ENCODE assay signal across 14 cellular contexts in genomic region chr6:130967502-130968469, GRCh38.
DNase-seq lines count a peak whose midpoint lies in the region; ATAC-seq and TF ChIP-seq lines count a peak whose summit lies in the region.
"Had no signal": no experiment of that assay in that cellular context is flagged by ENCODE, and none has a peak within 500 bp of the region (broad histone marks: within the 10 kb centered on the region; RNA-seq: fewer than 3 reads in every experiment).

No MANE protein-coding gene starts in this region.

- H3K27me3 ChIP-seq in upper lobe of left lung = no peaks in the 10 kb centered on the region

- peaks cover 4% of the 10 kb centered on the region for H3K36me3 Mint-ChIP-seq in endothelial cell (ENCODE audit: low read depth, unreplicated experiment)
- no peaks in the 10 kb centered on the region for H3K36me3 Mint-ChIP-seq in osteocyte (ENCODE audit: unreplicated experiment)
- H3K36me3 Mint-ChIP-seq: activated naive CD4-positive, alpha-beta T cell treated with anti-CD3 and anti-CD28 coated beads, Interleukin-2, amount 50 U/mL, for 72 hours had no signal

- TF ChIP-seq CTCF in endothelial cell (IDR thresholded peaks at IDR 0.05; ENCODE audit: unreplicated experiment) (no peak), upper lobe of left lung (IDR thresholded peaks at IDR 0.05) (no peak), osteocyte (IDR thresholded peaks at IDR 0.05) (no peak)

- TF ChIP-seq EP300 in upper lobe of left lung (IDR thresholded peaks at IDR 0.05) = peak in 2 of 4 donors; percentile 25 to 38

- no peaks in the 10 kb centered on the region for H3K9me3 ChIP-seq in upper lobe of left lung

- DNase-seq in NCI-H82 (lab: John Stamatoyannopoulos, UW) (peak; percentile 85), endothelial cell (ENCODE audit: low spot score) (no peak), lung microvascular endothelial cell (ENCODE audit: low read depth in 2 of 2) (peak; percentile 70 to 94), upper lobe of left lung (no peak), osteocyte (ENCODE audit: extremely low spot score, unreplicated experiment) (no peak), NCI-H1048 (lab: John Stamatoyannopoulos, UW) (no peak), substantia nigra (lab: John Stamatoyannopoulos, UW) (no peak)
- DNase-seq in activated CD8-positive, alpha-beta memory T cell treated with anti-CD3 and anti-CD28 coated beads for 24 hours = no peak
- DNase-seq: activated CD4-positive, alpha-beta T cell treated with anti-CD3 and anti-CD28 coated beads for 4 hours; DMS53; left cardiac atrium; NCI-H226; SHP77 had no signal

- 49 to 61% methylated on average over 8 of the region's 8 CpGs for WGBS in upper lobe of left lung, 2 donors

- no peak for TF ChIP-seq POLR2A in upper lobe of left lung (IDR thresholded peaks at IDR 0.05)

- H3K27me3 Mint-ChIP-seq in endothelial cell (ENCODE audit: unreplicated experiment) = peaks cover 4% of the 10 kb centered on the region
- H3K27me3 Mint-ChIP-seq in osteocyte (ENCODE audit: unreplicated experiment) = no peaks in the 10 kb centered on the region

- peak overlapping the region in 3 of 4 donors; percentile 30 to 42 (median 42) for H3K4me3 ChIP-seq in upper lobe of left lung

- no peaks in the 10 kb centered on the region for H3K36me3 ChIP-seq in upper lobe of left lung

- peak overlapping the region; percentile 92 for H3K27ac Mint-ChIP-seq in endothelial cell (ENCODE audit: unreplicated experiment)
- no peak overlapping the region for H3K27ac Mint-ChIP-seq in osteocyte (ENCODE audit: unreplicated experiment)
- H3K27ac Mint-ChIP-seq: activated naive CD4-positive, alpha-beta T cell treated with anti-CD3 and anti-CD28 coated beads, Interleukin-2, amount 50 U/mL, for 72 hours had no signal

- H3K4me1 Mint-ChIP-seq in endothelial cell (ENCODE audit: unreplicated experiment) = peaks cover 62% of the 10 kb centered on the region
- peaks cover 45% of the 10 kb centered on the region for H3K4me1 Mint-ChIP-seq in osteocyte (ENCODE audit: unreplicated experiment)

- peaks cover 17 to 52% (median 29%) of the 10 kb centered on the region in 4 donors for H3K4me1 ChIP-seq in upper lobe of left lung

- H3K27ac ChIP-seq in upper lobe of left lung = peak overlapping the region; percentile 14 to 79 (median 63)
- no peak overlapping the region for H3K27ac ChIP-seq in substantia nigra (ENCODE audit: low read depth, low read length, poor library complexity, severe bottlenecking)

- no peak for ATAC-seq in upper lobe of left lung (ENCODE audit: low FRiP score in 2 of 2)
- ATAC-seq: activated naive CD4-positive, alpha-beta T cell treated with anti-CD3 and anti-CD28 coated beads, Interleukin-2, amount 50 U/mL, for 72 hours had no signal

- H3K9me3 Mint-ChIP-seq in endothelial cell (ENCODE audit: unreplicated experiment) = no peaks in the 10 kb centered on the region
- peaks cover 4% of the 10 kb centered on the region for H3K9me3 Mint-ChIP-seq in osteocyte (ENCODE audit: unreplicated experiment)
- H3K9me3 Mint-ChIP-seq: activated naive CD4-positive, alpha-beta T cell treated with anti-CD3 and anti-CD28 coated beads, Interleukin-2, amount 50 U/mL, for 72 hours had no signal

- H3K4me3 Mint-ChIP-seq in endothelial cell (ENCODE audit: unreplicated experiment) (no peak overlapping the region), osteocyte (ENCODE audit: unreplicated experiment) (no peak overlapping the region)

Comparison
In these comparisons a context has a peak if more than half of its experiments do, and no peak if none do; other contexts are left out.
1. DNase-seq: peak in NCI-H82 (single experiment) and lung microvascular endothelial cell (2 of 2); none in endothelial cell (single experiment), upper lobe of left lung (0 of 2), osteocyte (single experiment), NCI-H1048 (single experiment), activated CD8-positive, alpha-beta memory T cell treated with anti-CD3 and anti-CD28 coated beads for 24 hours (single experiment) and substantia nigra (0 of 49).